ENCODE assay signal across 18 cellular contexts in genomic region chr14:87111741-87112140, GRCh38.
A peak's percentile ranks its signal among the peaks of the same experiment; 100 is the strongest.
DNase-seq lines count a peak whose midpoint lies in the region; ATAC-seq and TF ChIP-seq lines count a peak whose summit lies in the region.
"Had no signal": no experiment of that assay in that cellular context is flagged by ENCODE, and none has a peak within 500 bp of the region (broad histone marks: within the 10 kb centered on the region; RNA-seq: fewer than 3 reads in every experiment).

No MANE protein-coding gene starts in this region.

- H3K4me3 ChIP-seq in Karpas-422 (ENCODE audit: low read length) (peak overlapping the region; percentile 26; the same call in 1 of the 2 replicates), OCI-LY7 (ENCODE audit: low read depth, low read length, poor library complexity, severe bottlenecking) (no peak overlapping the region)
- H3K4me3 ChIP-seq: MG63 had no signal

- H3K9me3 Mint-ChIP-seq in stimulated activated naive CD8-positive, alpha-beta T cell treated with anti-CD3 and anti-CD28 coated beads, Interleukin-15, amount 100 ng/mL, for 72 hours: peaks cover 0 to 16% of the 10 kb centered on the region in 2 donors

- no peak overlapping the region for H2AFZ ChIP-seq in Karpas-422 (ENCODE audit: low read length)
- H2AFZ ChIP-seq in OCI-LY7 (ENCODE audit: low read length): peak overlapping the region; percentile 66; the same call in 1 of the 2 replicates

- POLR2A ChIA-PET in OCI-LY7 (lab: Charles Lee): interaction anchor here (0.8 to 1.4 kb wide), 3 partner anchors 8 to 70 kb away, joined by 3 to 6 read pairs (median 3); no protein-coding TSS in a partner anchor

- H4K20me1 ChIP-seq in Karpas-422 (ENCODE audit: insufficient read depth, low read depth, low read length) (no peaks in the 10 kb centered on the region), OCI-LY7 (ENCODE audit: insufficient read depth, low read length) (no peaks in the 10 kb centered on the region)

- no peaks in the 10 kb centered on the region for H3K27me3 Mint-ChIP-seq in stimulated activated naive CD8-positive, alpha-beta T cell treated with anti-CD3 and anti-CD28 coated beads, Interleukin-15, amount 100 ng/mL, for 72 hours
- H3K27me3 Mint-ChIP-seq: CD4-positive, CD25-positive, alpha-beta regulatory T cell had no signal

- CTCF ChIA-PET in OCI-LY7 (lab: Charles Lee; ENCODE audit: unreplicated experiment): no interaction called here

- peak overlapping the region; percentile 98 for H3K27ac ChIP-seq in Karpas-422 (ENCODE audit: low read length)
- peak overlapping the region; percentile 41 for H3K27ac ChIP-seq in OCI-LY7 (ENCODE audit: low read depth, low read length, poor library complexity, severe bottlenecking)

- H3K4me1 Mint-ChIP-seq in stimulated activated naive CD8-positive, alpha-beta T cell treated with anti-CD3 and anti-CD28 coated beads, Interleukin-15, amount 100 ng/mL, for 72 hours: no peaks in the 10 kb centered on the region
- H3K4me1 Mint-ChIP-seq: CD4-positive, CD25-positive, alpha-beta regulatory T cell had no signal

- no peak overlapping the region for H3K27ac Mint-ChIP-seq in stimulated activated naive CD8-positive, alpha-beta T cell treated with anti-CD3 and anti-CD28 coated beads, Interleukin-15, amount 100 ng/mL, for 72 hours
- H3K27ac Mint-ChIP-seq: CD4-positive, CD25-positive, alpha-beta regulatory T cell had no signal

- no peaks in the 10 kb centered on the region for H3K9me2 ChIP-seq in Karpas-422 (replicated peaks; ENCODE audit: insufficient read depth, low read length)
- H3K9me2 ChIP-seq in OCI-LY7 (ENCODE audit: insufficient read depth, low read length): no peaks in the 10 kb centered on the region

- H3K27me3 ChIP-seq in Karpas-422 (ENCODE audit: low read length): no peaks in the 10 kb centered on the region
- H3K27me3 ChIP-seq: MG63 had no signal

- BruUV-seq in OCI-LY7 (replicated peaks; lab: Mats Ljungman, UMichigan): no TSS peak

- H3K79me2 ChIP-seq in Karpas-422 (ENCODE audit: low read length): peaks cover 17% of the 10 kb centered on the region; the same call in 1 of the 2 replicates
- H3K79me2 ChIP-seq in OCI-LY7 (ENCODE audit: insufficient read depth, low read depth, low read length): no peaks in the 10 kb centered on the region

- no peak overlapping the region for H3K4me3 Mint-ChIP-seq in stimulated activated naive CD8-positive, alpha-beta T cell treated with anti-CD3 and anti-CD28 coated beads, Interleukin-15, amount 100 ng/mL, for 72 hours
- H3K4me3 Mint-ChIP-seq: CD4-positive, CD25-positive, alpha-beta regulatory T cell had no signal

- DNase-seq in Karpas-422 (peak; percentile 97), NCI-H2171 treated with DMSO at 0.1 percent for 48 hours (lab: John Stamatoyannopoulos, UW) (peak; percentile 95), OCI-LY7 (ENCODE audit: low spot score) (peak; percentile 38), superior temporal gyrus (ENCODE audit: extremely low spot score) (peak; percentile 46), islet precursor cell (no peak), Right ventricle myocardium inferior (ENCODE audit: missing footprints) (no peak)
- no peak for DNase-seq in stimulated activated naive CD8-positive, alpha-beta T cell treated with anti-CD3 and anti-CD28 coated beads, Interleukin-15, amount 100 ng/mL, for 72 hours
- DNase-seq: Caco-2; CD4-positive, CD25-positive, alpha-beta regulatory T cell; DMS153; GDM1; MG63; NCI-H146; NCI-H2081 treated with DMSO at 0.1 percent for 48 hours; NCI-H510A; NCI-H748 treated with DMSO at 0.1 percent for 48 hours; Right ventricle myocardium superior had no signal

- H3K4me2 ChIP-seq in Karpas-422 (ENCODE audit: low read depth, low read length, poor library complexity, severe bottlenecking): peak overlapping the region; percentile 60
- peak overlapping the region; percentile 8; the same call in 1 of the 2 replicates for H3K4me2 ChIP-seq in OCI-LY7 (ENCODE audit: low read length)

- H3K4me1 ChIP-seq in Karpas-422 (ENCODE audit: low read length) (peaks cover 97% of the 10 kb centered on the region), OCI-LY7 (ENCODE audit: insufficient read depth, low read length, poor library complexity, severe bottlenecking) (peaks cover 45% of the 10 kb centered on the region)
- H3K4me1 ChIP-seq: Caco-2 had no signal

- H3K36me3 ChIP-seq in Karpas-422 (ENCODE audit: insufficient read depth, low read length) (peaks cover 10% of the 10 kb centered on the region), OCI-LY7 (ENCODE audit: insufficient read depth, low read length) (peaks cover 14% of the 10 kb centered on the region)
- H3K36me3 ChIP-seq: MG63 had no signal

- ATAC-seq in Right ventricle myocardium inferior: no peak
- no peak for ATAC-seq in stimulated activated naive CD8-positive, alpha-beta T cell treated with anti-CD3 and anti-CD28 coated beads, Interleukin-15, amount 100 ng/mL, for 72 hours
- ATAC-seq: HCT116 had no signal

- intact Hi-C loops in OCI-LY7 (cut with micrococcal nuclease; ENCODE audit: unreplicated experiment): no loop called here
- intact Hi-C loops in Right ventricle myocardium inferior (cut with DNase I): no loop called here

- TF ChIP-seq CTCF in OCI-LY7 (conservative IDR thresholded peaks at IDR 0.05; ENCODE audit: low read length): no peak

- peak overlapping the region; percentile 68 for H3K9ac ChIP-seq in Karpas-422 (ENCODE audit: low read length)

- H3K9me3 ChIP-seq in Karpas-422 (ENCODE audit: low read length) (no peaks in the 10 kb centered on the region), OCI-LY7 (ENCODE audit: low read length) (peaks cover 32% of the 10 kb centered on the region; the same call in 1 of the 2 replicates)
- H3K9me3 ChIP-seq: Caco-2, MG63 had no signal

Comparison
In these comparisons a context has a peak if more than half of its experiments do, and no peak if none do; other contexts are left out.
1. DNase-seq: peak in Karpas-422 (single experiment), NCI-H2171 treated with DMSO at 0.1 percent for 48 hours (single experiment), OCI-LY7 (single experiment) and superior temporal gyrus (single experiment); none in islet precursor cell (single experiment), Right ventricle myocardium inferior (single experiment) and stimulated activated naive CD8-positive, alpha-beta T cell treated with anti-CD3 and anti-CD28 coated beads, Interleukin-15, amount 100 ng/mL, for 72 hours (0 of 2).